ENCODE assay signal across 8 cellular contexts in the genomic region with DNA sequence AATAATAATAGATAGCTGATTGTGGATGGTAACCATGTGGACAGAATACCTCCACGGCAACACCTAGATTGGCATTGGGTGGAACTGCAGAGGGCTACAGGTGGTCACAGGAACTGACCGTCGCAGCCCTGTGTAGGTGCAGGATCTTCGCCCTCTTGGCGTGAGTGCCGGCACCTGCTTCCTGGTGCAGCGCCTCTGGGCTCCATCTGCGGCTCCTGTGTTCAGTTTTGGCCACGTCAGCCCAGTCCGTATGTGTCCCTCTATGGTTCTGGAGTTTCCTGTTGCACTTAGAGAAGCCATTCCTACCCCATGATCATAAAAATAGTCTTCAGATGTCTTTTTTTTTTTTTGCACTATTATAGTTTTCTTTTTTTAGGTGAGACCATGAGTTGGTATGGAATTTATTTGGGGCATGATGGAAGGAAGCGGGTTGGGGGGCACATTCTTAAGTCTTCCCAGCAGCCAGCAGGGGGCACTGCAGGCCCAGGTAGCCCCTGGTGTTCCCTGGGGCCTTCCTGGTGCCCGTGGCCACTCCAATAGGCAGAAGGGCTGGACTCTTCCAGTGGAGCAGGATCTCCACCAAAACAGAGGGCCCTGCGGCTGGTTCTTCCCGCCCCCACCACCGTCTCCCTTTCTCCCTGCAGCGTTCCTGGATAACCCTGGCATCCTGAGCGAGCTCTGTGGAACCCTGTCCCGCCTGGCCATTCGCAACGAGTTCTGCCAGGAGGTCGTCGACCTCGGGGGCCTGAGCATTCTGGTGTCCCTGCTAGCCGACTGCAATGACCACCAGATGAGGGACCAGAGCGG. TPM values are rescaled to one million over a fixed set of nuclear protein-coding genes. Genes with fewer than 3 reads are reported as not detected.
DNase-seq lines count a peak whose midpoint lies in the region; ATAC-seq and TF ChIP-seq lines count a peak whose summit lies in the region.

No MANE protein-coding gene starts in this region.

- H2BK15ac ChIP-seq in mesenchymal stem cell (ENCODE audit: low read depth, poor library complexity, severe bottlenecking) = no peak overlapping the region

- H3K27ac Mint-ChIP-seq in activated CD4-positive, alpha-beta T cell treated with anti-CD3 and anti-CD28 coated beads, Interleukin-2, amount 10 ng/mL, durations not matched to agents 24 days and 14 days = no peak overlapping the region

- H3K9ac ChIP-seq in DND-41 (ENCODE audit: low read depth, low read length) (no peak overlapping the region), mesenchymal stem cell (ENCODE audit: low read length) (no peak overlapping the region)

- H3K27me3 Mint-ChIP-seq in activated CD4-positive, alpha-beta T cell treated with anti-CD3 and anti-CD28 coated beads, Interleukin-2, amount 10 ng/mL, durations not matched to agents 24 days and 14 days = no peaks in the 10 kb centered on the region

- H3K4me2 ChIP-seq in DND-41 (ENCODE audit: insufficient read depth, low read length) (no peak overlapping the region), mesenchymal stem cell (ENCODE audit: low read length, poor library complexity, severe bottlenecking) (no peak overlapping the region)

- no peak overlapping the region for H3K4me3 Mint-ChIP-seq in activated CD4-positive, alpha-beta T cell treated with anti-CD3 and anti-CD28 coated beads, Interleukin-2, amount 10 ng/mL, durations not matched to agents 24 days and 14 days

- no peak overlapping the region for H3K14ac ChIP-seq in mesenchymal stem cell (ENCODE audit: low read length in 2 of 2)

- H4K20me1 ChIP-seq in DND-41 (ENCODE audit: insufficient read depth, low read length) = peaks cover 46% of the 10 kb centered on the region

- intact Hi-C loops in activated CD4-positive, alpha-beta T cell treated with anti-CD3 and anti-CD28 coated beads, Interleukin-2, amount 10 ng/mL, durations not matched to agents 24 days and 14 days (cut with micrococcal nuclease) = loop anchor here (1.0 kb wide), 1 partner anchor 86 kb away; no protein-coding TSS in a partner anchor

- H3K27ac ChIP-seq in DND-41 (ENCODE audit: low read length) (no peak overlapping the region), mesenchymal stem cell (ENCODE audit: low read length, poor library complexity, severe bottlenecking) (no peak overlapping the region)

- DNase-seq in DND-41 = peak; percentile 47
- peak; percentile 4 for DNase-seq in LoVo (ENCODE audit: low spot score)
- peak; percentile 86 for DNase-seq in activated CD4-positive, alpha-beta T cell treated with anti-CD3 and anti-CD28 coated beads, Interleukin-2, amount 10 ng/mL, durations not matched to agents 24 days and 14 days
- peak; percentile 67 for DNase-seq in effector CD4-positive, alpha-beta T cell
- DNase-seq in mesenchymal stem cell = peak; percentile 52
- DNase-seq in stimulated activated naive CD8-positive, alpha-beta T cell treated with anti-CD3 and anti-CD28 coated beads, Interleukin-15, Interleukin-2, amounts not matched to agents 100 U/mL and 50 U/mL, for 24 hours = peak; percentile 68
- DNase-seq in NK-92 treated with Interleukin-12 subunit alpha and Interleukin-12 subunit beta, amount 100 ng/mL, for 24 hours (lab: John Stamatoyannopoulos, UW) = no peak

- H4K91ac ChIP-seq in mesenchymal stem cell (ENCODE audit: low read length) = no peak overlapping the region

- H2BK12ac ChIP-seq in mesenchymal stem cell (ENCODE audit: low read length in 2 of 2) = no peak overlapping the region

- H3K4me1 Mint-ChIP-seq in activated CD4-positive, alpha-beta T cell treated with anti-CD3 and anti-CD28 coated beads, Interleukin-2, amount 10 ng/mL, durations not matched to agents 24 days and 14 days = no peaks in the 10 kb centered on the region

- peaks cover 40% of the 10 kb centered on the region for H3K36me3 Mint-ChIP-seq in activated CD4-positive, alpha-beta T cell treated with anti-CD3 and anti-CD28 coated beads, Interleukin-2, amount 10 ng/mL, durations not matched to agents 24 days and 14 days (ENCODE audit: low read depth)

- no peak overlapping the region for H3K18ac ChIP-seq in mesenchymal stem cell (ENCODE audit: low read depth in 1 of 2, low read length in 2 of 2)

- H3K9me3 Mint-ChIP-seq in activated CD4-positive, alpha-beta T cell treated with anti-CD3 and anti-CD28 coated beads, Interleukin-2, amount 10 ng/mL, durations not matched to agents 24 days and 14 days = no peaks in the 10 kb centered on the region

- H3K9me3 ChIP-seq in DND-41 (ENCODE audit: insufficient read depth, low read length, severe bottlenecking) (no peaks in the 10 kb centered on the region), mesenchymal stem cell (ENCODE audit: control insufficient read depth, low read length) (no peaks in the 10 kb centered on the region)

- peak; percentile 66; the same call in 2 of the 3 replicates for ATAC-seq in DND-41 (ENCODE audit: insufficient read depth, low read depth)
- ATAC-seq in stimulated activated naive CD8-positive, alpha-beta T cell treated with anti-CD3 and anti-CD28 coated beads, Interleukin-15, Interleukin-2, amounts not matched to agents 100 U/mL and 50 U/mL, for 24 hours = peak; percentile 47
- no peak for ATAC-seq in GM19397 (IDR thresholded peaks at IDR 0.05; ENCODE audit: unreplicated experiment)

- no peak overlapping the region for H2AFZ ChIP-seq in DND-41 (ENCODE audit: low read depth, low read length)
- no peak overlapping the region for H2AFZ ChIP-seq in mesenchymal stem cell (ENCODE audit: low read depth, low read length)

- H2BK5ac ChIP-seq in mesenchymal stem cell (ENCODE audit: low read depth, low read length, poor library complexity, severe bottlenecking) = no peak overlapping the region

- H3K36me3 ChIP-seq in DND-41 (ENCODE audit: insufficient read depth, low read length) (peaks cover 96% of the 10 kb centered on the region), mesenchymal stem cell (ENCODE audit: control insufficient read depth in 1 of 2, insufficient read depth in 2 of 2, low read depth in 1 of 2, low read length in 2 of 2) (peaks cover 63 to 70% of the 10 kb centered on the region in 2 experiments)

- whole genome bisulfite sequencing in mesenchymal stem cell = 94% methylated on average over 23 of the region's 25 CpGs

- H3K4me3 ChIP-seq in DND-41 (ENCODE audit: low read depth in 1 of 2, low read length in 2 of 2) = no peak overlapping the region
- peak overlapping the region in 1 of 2 experiments; percentile 7 for H3K4me3 ChIP-seq in mesenchymal stem cell (ENCODE audit: insufficient read depth in 1 of 2, low read depth in 1 of 2, low read length in 2 of 2)

- H3K4ac ChIP-seq in mesenchymal stem cell (ENCODE audit: low read depth in 1 of 2, low read length in 2 of 2) = no peak overlapping the region

- H4K8ac ChIP-seq in mesenchymal stem cell (ENCODE audit: low read length) = no peak overlapping the region

- H3K27me3 ChIP-seq in DND-41 (ENCODE audit: insufficient read depth, low read length, poor library complexity) (no peaks in the 10 kb centered on the region), mesenchymal stem cell (ENCODE audit: control insufficient read depth in 1 of 2, insufficient read depth in 1 of 2, low read length in 2 of 2) (no peaks in the 10 kb centered on the region)

- H2BK120ac ChIP-seq in mesenchymal stem cell (ENCODE audit: low read depth, low read length) = no peak overlapping the region

- H3K23ac ChIP-seq in mesenchymal stem cell (ENCODE audit: low read length in 2 of 2) = no peak overlapping the region

- no peak overlapping the region for H2AK5ac ChIP-seq in mesenchymal stem cell (ENCODE audit: low read length, severe bottlenecking)

- no peaks in the 10 kb centered on the region for H3K4me1 ChIP-seq in DND-41 (ENCODE audit: insufficient read depth, low read length)
- H3K4me1 ChIP-seq in mesenchymal stem cell (ENCODE audit: control insufficient read depth, insufficient read depth, low read depth, low read length) = peaks cover 5% of the 10 kb centered on the region

- peaks cover 2% of the 10 kb centered on the region; the same call in 1 of the 2 replicates for H3K79me2 ChIP-seq in DND-41 (ENCODE audit: insufficient read depth, low read length)

- H3K79me1 ChIP-seq in mesenchymal stem cell (replicated peaks; ENCODE audit: low read length, poor library complexity, severe bottlenecking) = peaks cover 21% of the 10 kb centered on the region

- TF ChIP-seq CTCF in DND-41 (IDR thresholded peaks at IDR 0.05; ENCODE audit: borderline replicate concordance, extremely low read depth, low read length, poor library complexity, severe bottlenecking) = peak; percentile 65

RNA-seq across cellular contexts. Expression of a gene that starts 10.1 kb away (rescaled TPM):
- 8.0 and 8.1 TPM in 2 replicates for total RNA-seq in activated CD4-positive, alpha-beta T cell treated with anti-CD3 and anti-CD28 coated beads, Interleukin-2, amount 10 ng/mL, durations not matched to agents 24 days and 14 days
- polyA plus RNA-seq in mesenchymal stem cell (2013, experiment 1 of 2) = 8.1 TPM
- polyA plus RNA-seq in mesenchymal stem cell (2013, experiment 2 of 2) = 7.2 TPM

RNA-seq across cellular contexts. Expression of a gene that starts 20.3 kb away (rescaled TPM):
- total RNA-seq in activated CD4-positive, alpha-beta T cell treated with anti-CD3 and anti-CD28 coated beads, Interleukin-2, amount 10 ng/mL, durations not matched to agents 24 days and 14 days = 57.7 and 61.9 TPM in 2 replicates
- 13.3 TPM for polyA plus RNA-seq in mesenchymal stem cell (2013, experiment 1 of 2)
- polyA plus RNA-seq in mesenchymal stem cell (2013, experiment 2 of 2) = 13.5 TPM

RNA-seq across cellular contexts. Expression of a gene that starts 20.4 kb away (rescaled TPM):
- total RNA-seq in activated CD4-positive, alpha-beta T cell treated with anti-CD3 and anti-CD28 coated beads, Interleukin-2, amount 10 ng/mL, durations not matched to agents 24 days and 14 days = 114 and 128 TPM in 2 replicates
- polyA plus RNA-seq in mesenchymal stem cell (2013, experiment 1 of 2) = 45.8 TPM
- polyA plus RNA-seq in mesenchymal stem cell (2013, experiment 2 of 2) = 43.4 TPM
